Comparison of ENCODE assay signal across 10 cellular contexts in genomic region chr1:219271914-219272545, GRCh38.
DNase-seq lines count a peak whose midpoint lies in the region; ATAC-seq and TF ChIP-seq lines count a peak whose summit lies in the region.
"Had no signal": no experiment of that assay in that cellular context is flagged by ENCODE, and none has a peak within 500 bp of the region (broad histone marks: within the 10 kb centered on the region; RNA-seq: fewer than 3 reads in every experiment).

No MANE protein-coding gene starts in this region.

- H3K4me1 Mint-ChIP-seq in endothelial cell (ENCODE audit: unreplicated experiment): no peaks in the 10 kb centered on the region
- H3K4me1 Mint-ChIP-seq: B cell had no signal

- no peak overlapping the region for H3K27ac Mint-ChIP-seq in endothelial cell (ENCODE audit: unreplicated experiment)
- H3K27ac Mint-ChIP-seq: B cell had no signal

- WGBS in lung, 2 donors: 70 to 89% methylated on average over 5 of the region's 5 CpGs

- no peak overlapping the region for H3K27ac ChIP-seq in lung (ENCODE audit: low read depth in 1 of 2, low read length in 1 of 2)
- H3K27ac ChIP-seq in vagina: peak overlapping the region; percentile 49

- no peaks in the 10 kb centered on the region for H3K9me3 ChIP-seq in lung (ENCODE audit: control insufficient read depth in 2 of 2, insufficient read depth in 1 of 2, low read length in 1 of 2)
- H3K9me3 ChIP-seq in vagina: no peaks in the 10 kb centered on the region

- no peaks in the 10 kb centered on the region for H3K4me1 ChIP-seq in lung (ENCODE audit: control insufficient read depth in 2 of 2, insufficient read depth in 2 of 2, low read length in 2 of 2)
- H3K4me1 ChIP-seq in vagina: peaks cover 13% of the 10 kb centered on the region

- no peak overlapping the region for H3K4me3 ChIP-seq in astrocyte of the cerebellum (ENCODE audit: low read depth, low read length)
- H3K4me3 ChIP-seq in lung: no peak overlapping the region
- H3K4me3 ChIP-seq in vagina: no peak overlapping the region

- no peaks in the 10 kb centered on the region for H3K27me3 Mint-ChIP-seq in endothelial cell (ENCODE audit: unreplicated experiment)
- H3K27me3 Mint-ChIP-seq: B cell had no signal

- in situ Hi-C loops in astrocyte of the cerebellum (cut with HindIII; ENCODE audit: low sequenced_read_pairs): no loop called here

- intact Hi-C loops in Right ventricle myocardium inferior (cut with DNase I) (no loop called here), left ventricle myocardium superior (cut with micrococcal nuclease) (no loop called here), vagina (cut with DNase I) (no loop called here)

- ATAC-seq in Right ventricle myocardium inferior: peak; percentile 46
- no peak for ATAC-seq in left ventricle myocardium superior
- ATAC-seq in lung (ENCODE audit: insufficient read depth, low FRiP score): peak; percentile 31
- ATAC-seq in HG03097 (IDR thresholded peaks at IDR 0.05; ENCODE audit: low FRiP score, unreplicated experiment): no peak

- no peaks in the 10 kb centered on the region for H3K36me3 ChIP-seq in lung (ENCODE audit: control insufficient read depth in 2 of 2, insufficient read depth in 2 of 2, low read length in 2 of 2)
- no peaks in the 10 kb centered on the region for H3K36me3 ChIP-seq in vagina

- H3K36me3 Mint-ChIP-seq in endothelial cell (ENCODE audit: low read depth, unreplicated experiment): no peaks in the 10 kb centered on the region

- no peak for DNase-seq in Right ventricle myocardium inferior (ENCODE audit: missing footprints)
- DNase-seq in left ventricle myocardium superior: no peak
- peak; percentile 26 for DNase-seq in astrocyte of the cerebellum (ENCODE audit: low read depth)
- DNase-seq in lung (ENCODE audit: low spot score): no peak
- DNase-seq in vagina (ENCODE audit: extremely low spot score in 2 of 2): no peak
- no peak for DNase-seq in activated CD4-positive, alpha-beta T cell treated with anti-CD3 and anti-CD28 coated beads for 4 hours
- DNase-seq in endothelial cell (ENCODE audit: low spot score): no peak
- DNase-seq: stimulated activated CD4-positive, alpha-beta T cell treated with anti-CD3 and anti-CD28 coated beads, Interleukin-1b, Interleukin-23, amount 100 ng/mL, for 48 hours had no signal

- no peak overlapping the region for H3K4me3 Mint-ChIP-seq in endothelial cell (ENCODE audit: unreplicated experiment)
- H3K4me3 Mint-ChIP-seq: B cell had no signal

- H3K27me3 ChIP-seq in lung (ENCODE audit: control insufficient read depth, insufficient read depth) (no peaks in the 10 kb centered on the region), vagina (no peaks in the 10 kb centered on the region)

- H3K9me3 Mint-ChIP-seq in endothelial cell (ENCODE audit: unreplicated experiment): no peaks in the 10 kb centered on the region

- TF ChIP-seq CTCF in astrocyte of the cerebellum (IDR thresholded peaks at IDR 0.05; ENCODE audit: low read depth, low read length, missing control alignments) (no peak), lung (IDR thresholded peaks at IDR 0.05; ENCODE audit: control extremely low read depth, extremely low read depth) (no peak), vagina (IDR thresholded peaks at IDR 0.05) (no peak), endothelial cell (IDR thresholded peaks at IDR 0.05; ENCODE audit: unreplicated experiment) (no peak)

- no peak for TF ChIP-seq POLR2A in vagina (IDR thresholded peaks at IDR 0.05)

Comparison
In these comparisons a context has a peak if more than half of its experiments do, and no peak if none do; other contexts are left out.
1. ATAC-seq: peak in Right ventricle myocardium inferior (single experiment) and lung (single experiment); none in left ventricle myocardium superior (single experiment) and HG03097 (single experiment).